In genomic region chr3:53083949-53084309, GRCh38 we compare ENCODE assay signal across 13 cellular contexts. TPM values are rescaled to one million over a fixed set of nuclear protein-coding genes. Genes with fewer than 3 reads are reported as not detected.
DNase-seq lines count a peak whose midpoint lies in the region; ATAC-seq and TF ChIP-seq lines count a peak whose summit lies in the region.
"Had no signal": no experiment of that assay in that cellular context is flagged by ENCODE, and none has a peak within 500 bp of the region (broad histone marks: within the 10 kb centered on the region; RNA-seq: fewer than 3 reads in every experiment).

No MANE protein-coding gene starts in this region.

- H3K36me3 ChIP-seq in PC-9 (ENCODE audit: low read depth): no peaks in the 10 kb centered on the region
- peaks cover 0 to 7% (median 5%) of the 10 kb centered on the region in 3 experiments for H3K36me3 ChIP-seq in naive thymus-derived CD4-positive, alpha-beta T cell (ENCODE audit: control insufficient read depth in 2 of 3, insufficient read depth in 3 of 3, low read length in 3 of 3)

- H3K4me3 ChIP-seq in PC-9: no peak overlapping the region
- no peak overlapping the region for H3K4me3 ChIP-seq in naive thymus-derived CD4-positive, alpha-beta T cell (ENCODE audit: low read length)
- H3K4me3 ChIP-seq: ascending aorta had no signal

- no peaks in the 10 kb centered on the region for H3K27me3 ChIP-seq in PC-9 (ENCODE audit: insufficient read depth, low read depth)
- H3K27me3 ChIP-seq in naive thymus-derived CD4-positive, alpha-beta T cell (ENCODE audit: control insufficient read depth in 2 of 2, insufficient read depth in 2 of 2, low read length in 2 of 2): no peaks in the 10 kb centered on the region
- H3K27me3 ChIP-seq: ascending aorta, dorsolateral prefrontal cortex had no signal

- no peaks in the 10 kb centered on the region for H3K9me3 ChIP-seq in PC-9 (ENCODE audit: insufficient read depth, low read depth)
- no peaks in the 10 kb centered on the region for H3K9me3 ChIP-seq in naive thymus-derived CD4-positive, alpha-beta T cell (ENCODE audit: control insufficient read depth in 2 of 3, low read length in 3 of 3)
- H3K9me3 ChIP-seq: ascending aorta had no signal

- H3K27ac ChIP-seq in PC-9: no peak overlapping the region
- H3K27ac ChIP-seq in naive thymus-derived CD4-positive, alpha-beta T cell (ENCODE audit: low read depth, low read length): no peak overlapping the region
- H3K27ac ChIP-seq: ascending aorta had no signal

- POLR2A ChIA-PET in PC-9 (lab: Charles Lee; ENCODE audit: unreplicated experiment): no interaction called here
- POLR2A ChIA-PET in naive thymus-derived CD4-positive, alpha-beta T cell (lab: Charles Lee): interaction anchor here (0.8 to 1.0 kb wide), 2 partner anchors 8 to 11 kb away, joined by 3 read pairs; no protein-coding TSS in a partner anchor

- peaks cover 0 to 2% (median 0%) of the 10 kb centered on the region in 7 donors for H3K4me1 Mint-ChIP-seq in naive thymus-derived CD4-positive, alpha-beta T cell
- H3K4me1 Mint-ChIP-seq: activated T-helper 17 cell treated with anti-CD3 and anti-CD28 coated beads, Interleukin-2, amount 50 U/mL, for 72 hours had no signal

- peaks cover 0 to 7% (median 0%) of the 10 kb centered on the region in 5 donors for H3K36me3 Mint-ChIP-seq in naive thymus-derived CD4-positive, alpha-beta T cell

- no peaks in the 10 kb centered on the region; the same call in 1 of the 2 replicates for H4K20me1 ChIP-seq in PC-9 (ENCODE audit: insufficient read depth)

- no peak for ATAC-seq in naive thymus-derived CD4-positive, alpha-beta T cell
- no peak for ATAC-seq in HG02870 (IDR thresholded peaks at IDR 0.05; ENCODE audit: unreplicated experiment)

- intact Hi-C loops in PC-9 (cut with micrococcal nuclease; ENCODE audit: unreplicated experiment): no loop called here
- intact Hi-C loops in naive thymus-derived CD4-positive, alpha-beta T cell (cut with micrococcal nuclease): no loop called here

- peaks cover 24% of the 10 kb centered on the region for H3K4me1 ChIP-seq in PC-9 (replicated peaks; ENCODE audit: insufficient read depth)
- H3K4me1 ChIP-seq in naive thymus-derived CD4-positive, alpha-beta T cell (ENCODE audit: control insufficient read depth in 2 of 2, insufficient read depth in 2 of 2, low read length in 2 of 2): no peaks in the 10 kb centered on the region
- H3K4me1 ChIP-seq: ascending aorta had no signal

- no peak for TF ChIP-seq POLR2A in erythroblast (IDR thresholded peaks at IDR 0.05; ENCODE audit: low read length)

- H3K9me3 Mint-ChIP-seq in naive thymus-derived CD4-positive, alpha-beta T cell: no peaks in the 10 kb centered on the region
- H3K9me3 Mint-ChIP-seq: activated CD4-positive, alpha-beta memory T cell treated with anti-CD3 and anti-CD28 coated beads for 36 hours; activated T-helper 17 cell treated with anti-CD3 and anti-CD28 coated beads, Interleukin-2, amount 50 U/mL, for 72 hours had no signal

- H3K9me2 ChIP-seq in PC-9 (ENCODE audit: insufficient read depth): no peaks in the 10 kb centered on the region

- CTCF ChIA-PET in PC-9 (lab: Charles Lee): no interaction called here
- CTCF ChIA-PET in naive thymus-derived CD4-positive, alpha-beta T cell (lab: Charles Lee): no interaction called here

- no peaks in the 10 kb centered on the region for H3K79me2 ChIP-seq in PC-9 (ENCODE audit: low read depth)

- peak overlapping the region; percentile 34 for H3K4me2 ChIP-seq in PC-9

- H2AFZ ChIP-seq in PC-9: no peak overlapping the region

- no peak overlapping the region for H3K4me3 Mint-ChIP-seq in naive thymus-derived CD4-positive, alpha-beta T cell
- H3K4me3 Mint-ChIP-seq: activated CD4-positive, alpha-beta memory T cell treated with anti-CD3 and anti-CD28 coated beads for 36 hours; activated T-helper 17 cell treated with anti-CD3 and anti-CD28 coated beads, Interleukin-2, amount 50 U/mL, for 72 hours had no signal

- no peak for TF ChIP-seq CTCF in PC-9 (conservative IDR thresholded peaks at IDR 0.05)

- H3K27ac Mint-ChIP-seq in naive thymus-derived CD4-positive, alpha-beta T cell: peak overlapping the region in 5 of 9 donors; percentile 10 to 72 (median 27)
- H3K27ac Mint-ChIP-seq: activated CD4-positive, alpha-beta memory T cell treated with anti-CD3 and anti-CD28 coated beads for 36 hours; activated T-helper 17 cell treated with anti-CD3 and anti-CD28 coated beads, Interleukin-2, amount 50 U/mL, for 72 hours had no signal

- no peaks in the 10 kb centered on the region for H3K27me3 Mint-ChIP-seq in naive thymus-derived CD4-positive, alpha-beta T cell
- H3K27me3 Mint-ChIP-seq: activated CD4-positive, alpha-beta memory T cell treated with anti-CD3 and anti-CD28 coated beads for 36 hours; activated T-helper 17 cell treated with anti-CD3 and anti-CD28 coated beads, Interleukin-2, amount 50 U/mL, for 72 hours had no signal

- BruUV-seq in PC-9 (replicated peaks; lab: Mats Ljungman, UMichigan): no TSS peak

- peaks cover 13% of the 10 kb centered on the region for H3F3A ChIP-seq in PC-9 (ENCODE audit: insufficient read depth, low read depth)

- DNase-seq in GM03348 (ENCODE audit: low spot score) (peak; percentile 19), PC-9 (no peak), erythroblast (lab: John Stamatoyannopoulos, UW) (peak; percentile 30 to 48), epidermal melanocyte (ENCODE audit: insufficient read length, low spot score) (no peak), NCI-H2081 (lab: John Stamatoyannopoulos, UW) (no peak), foreskin melanocyte (no peak)
- DNase-seq in naive thymus-derived CD4-positive, alpha-beta T cell: no peak
- DNase-seq: activated CD4-positive, alpha-beta memory T cell treated with anti-CD3 and anti-CD28 coated beads for 36 hours; stimulated activated naive CD4-positive, alpha-beta T cell had no signal

RNA-seq across cellular contexts. Expression of gene SFMBT1, which starts 38.1 kb away (rescaled TPM):
- 14.3 and 15.2 TPM in 2 replicates for total RNA-seq in PC-9 (2021)
- 10 to 100 TPM; 28.4 to 47.1 (median 39.0) TPM for total RNA-seq in naive thymus-derived CD4-positive, alpha-beta T cell
- 10 to 100 TPM in 1 of 2 donors, 1 to 10 TPM in 1; 9.9 to 25.3 TPM for polyA plus RNA-seq in naive thymus-derived CD4-positive, alpha-beta T cell

RNA-seq across cellular contexts. Expression of gene RFT1, which starts 46.3 kb away (rescaled TPM):
- 30.8 and 31.0 TPM in 2 replicates for total RNA-seq in PC-9 (2021)
- total RNA-seq in naive thymus-derived CD4-positive, alpha-beta T cell: 10 to 100 TPM; 16.0 to 32.0 (median 26.0) TPM
- 10 to 100 TPM; 22.9 to 24.1 TPM for polyA plus RNA-seq in naive thymus-derived CD4-positive, alpha-beta T cell

Comparison
In these comparisons a context has a peak if more than half of its experiments do, and no peak if none do; other contexts are left out.
1. DNase-seq: peak in GM03348 (single experiment) and erythroblast (2 of 2); none in PC-9 (0 of 2), naive thymus-derived CD4-positive, alpha-beta T cell (0 of 9), epidermal melanocyte (single experiment), NCI-H2081 (0 of 2) and foreskin melanocyte (single experiment).